In the genomic region with DNA sequence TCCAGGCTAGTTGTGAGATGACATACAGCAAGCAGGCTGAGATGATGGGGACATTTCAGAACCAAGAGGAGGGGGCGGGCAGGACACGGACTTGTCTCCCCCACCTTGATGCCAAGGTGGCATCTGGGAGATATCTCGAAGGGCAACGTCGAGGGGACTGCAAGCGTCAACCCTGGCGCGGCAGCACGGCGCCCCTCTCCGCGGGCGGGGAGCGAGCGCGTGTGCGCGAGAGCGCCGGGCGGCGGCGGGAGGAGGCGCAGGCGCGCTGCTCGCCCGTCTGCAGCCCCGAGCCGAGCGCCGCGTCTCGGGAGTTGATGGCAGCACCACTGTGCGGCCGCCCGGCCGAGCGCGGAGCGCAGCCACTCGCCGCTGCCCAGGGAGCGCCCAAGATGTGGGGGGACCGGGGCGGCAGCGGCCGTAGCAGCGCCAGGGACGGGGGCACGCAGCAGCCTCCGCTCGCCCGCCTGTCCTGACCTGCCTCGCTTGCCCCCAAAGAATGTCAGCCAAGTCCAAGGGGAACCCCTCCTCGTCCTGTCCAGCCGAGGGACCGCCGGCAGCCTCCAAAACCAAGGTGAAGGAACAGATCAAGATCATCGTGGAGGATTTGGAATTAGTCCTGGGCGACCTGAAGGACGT, we compare ENCODE assay signal across 8 cellular contexts. TPM values are rescaled to one million over a fixed set of nuclear protein-coding genes. Genes with fewer than 3 reads are reported as not detected.
DNase-seq lines count a peak whose midpoint lies in the region; ATAC-seq and TF ChIP-seq lines count a peak whose summit lies in the region.

PRR16 (plus strand) TSS at position 310 of the 636 bp plus-strand sequence.

- no peak within 1 kb of the TSS for H2BK20ac ChIP-seq in H9 (ENCODE audit: low read depth, low read length, poor library complexity, severe bottlenecking)

- peak within 1 kb of the TSS; percentile 90 for H2AFZ ChIP-seq in H9 (ENCODE audit: low read length)

- H3K4ac ChIP-seq in H9 (ENCODE audit: low read depth, low read length) = no peak within 1 kb of the TSS

- intact Hi-C loops in activated CD4-positive, alpha-beta T cell treated with anti-CD3 and anti-CD28 coated beads for 36 hours (cut with DNase I, micrococcal nuclease) = loop anchor here in 1 of 2 experiments (10.0 kb wide), 1 partner anchor 1479 kb away; the partner anchor contains the start of gene DTWD2
- intact Hi-C loops in Right ventricle myocardium inferior (cut with DNase I) = no loop called here

- H3K27me3 Mint-ChIP-seq in activated CD4-positive, alpha-beta T cell treated with anti-CD3 and anti-CD28 coated beads for 36 hours = peaks cover 41% of the 10 kb centered on the region
- peaks cover 57% of the 10 kb centered on the region for H3K27me3 Mint-ChIP-seq in H9 (ENCODE audit: low read depth)
- H3K27me3 Mint-ChIP-seq in activated naive CD4-positive, alpha-beta T cell treated with anti-CD3 and anti-CD28 coated beads, Interleukin-2, amount 50 U/mL, for 24 hours = peaks cover 26% of the 10 kb centered on the region

- H3K27ac Mint-ChIP-seq in activated CD4-positive, alpha-beta T cell treated with anti-CD3 and anti-CD28 coated beads for 36 hours = no peak within 1 kb of the TSS
- peak within 1 kb of the TSS in 1 of 3 experiments; percentile 52; a peak in 1 of 7 replicates for H3K27ac Mint-ChIP-seq in H9
- H3K27ac Mint-ChIP-seq in activated naive CD4-positive, alpha-beta T cell treated with anti-CD3 and anti-CD28 coated beads, Interleukin-2, amount 50 U/mL, for 24 hours = no peak within 1 kb of the TSS

- H2AK5ac ChIP-seq in H9 (ENCODE audit: insufficient read length, low read length) = no peak within 1 kb of the TSS

- peaks cover 3% of the 10 kb centered on the region for H3K4me1 Mint-ChIP-seq in activated CD4-positive, alpha-beta T cell treated with anti-CD3 and anti-CD28 coated beads for 36 hours
- peaks cover 15 to 16% of the 10 kb centered on the region in 2 experiments for H3K4me1 Mint-ChIP-seq in H9
- H3K4me1 Mint-ChIP-seq in activated naive CD4-positive, alpha-beta T cell treated with anti-CD3 and anti-CD28 coated beads, Interleukin-2, amount 50 U/mL, for 24 hours = peaks cover 4% of the 10 kb centered on the region

- H4K20me1 ChIP-seq in H9 (ENCODE audit: control insufficient read depth, insufficient read depth, insufficient read length) = no peaks in the 10 kb centered on the region

- H3K9ac ChIP-seq in H9 (ENCODE audit: extremely low read depth, insufficient read length, low read length) = no peak within 1 kb of the TSS

- ATAC-seq in activated CD4-positive, alpha-beta T cell treated with anti-CD3 and anti-CD28 coated beads for 36 hours = peak; percentile 81
- peak; percentile 93 for ATAC-seq in Right ventricle myocardium inferior

- H4K5ac ChIP-seq in H9 (ENCODE audit: insufficient read length, low read depth, low read length) = peak within 1 kb of the TSS; percentile 72

- H2BK120ac ChIP-seq in H9 (ENCODE audit: low read depth, low read length, poor library complexity, severe bottlenecking) = no peak within 1 kb of the TSS

- H2BK15ac ChIP-seq in H9 (ENCODE audit: low read depth, low read length) = no peak within 1 kb of the TSS

- H2BK5ac ChIP-seq in H9 (ENCODE audit: insufficient read length, low read length) = no peak within 1 kb of the TSS

- no peaks in the 10 kb centered on the region for H3K79me1 ChIP-seq in H9 (ENCODE audit: insufficient read depth, low read depth, low read length, poor library complexity, severe bottlenecking)

- no peak within 1 kb of the TSS for H3K56ac ChIP-seq in H9 (ENCODE audit: insufficient read length, low read depth, low read length)

- H3K18ac ChIP-seq in H9 (ENCODE audit: insufficient read length, low read depth, low read length) = no peak within 1 kb of the TSS

- 0 out of 2 replicates have a peak within 1 kb of the TSS, but pooled peaks have one; percentile 29 for H3K14ac ChIP-seq in H9 (ENCODE audit: insufficient read depth, low read length)

- H3K23ac ChIP-seq in H9 (ENCODE audit: insufficient read length, low read depth, low read length) = no peak within 1 kb of the TSS

- H3K4me3 ChIP-seq in neutrophil (ENCODE audit: low read depth in 1 of 2, low read length in 1 of 2) = peak within 1 kb of the TSS; percentile 9 to 33

- no peaks in the 10 kb centered on the region for H3K36me3 Mint-ChIP-seq in activated CD4-positive, alpha-beta T cell treated with anti-CD3 and anti-CD28 coated beads for 36 hours (ENCODE audit: low read depth)
- H3K36me3 Mint-ChIP-seq in H9 (ENCODE audit: insufficient read depth in 1 of 3, low read depth in 3 of 3) = no peaks in the 10 kb centered on the region
- H3K36me3 Mint-ChIP-seq in activated naive CD4-positive, alpha-beta T cell treated with anti-CD3 and anti-CD28 coated beads, Interleukin-2, amount 50 U/mL, for 24 hours = no peaks in the 10 kb centered on the region

- H3K4me3 Mint-ChIP-seq in activated CD4-positive, alpha-beta T cell treated with anti-CD3 and anti-CD28 coated beads for 36 hours = peak within 1 kb of the TSS; percentile 35
- H3K4me3 Mint-ChIP-seq in H9 = peak within 1 kb of the TSS; percentile 77 to 92
- H3K4me3 Mint-ChIP-seq in activated naive CD4-positive, alpha-beta T cell treated with anti-CD3 and anti-CD28 coated beads, Interleukin-2, amount 50 U/mL, for 24 hours = peak within 1 kb of the TSS; percentile 73

- H3K9me3 Mint-ChIP-seq in activated CD4-positive, alpha-beta T cell treated with anti-CD3 and anti-CD28 coated beads for 36 hours (ENCODE audit: low read depth) = no peaks in the 10 kb centered on the region
- no peaks in the 10 kb centered on the region; a peak in 1 of 5 replicates for H3K9me3 Mint-ChIP-seq in H9
- H3K9me3 Mint-ChIP-seq in activated naive CD4-positive, alpha-beta T cell treated with anti-CD3 and anti-CD28 coated beads, Interleukin-2, amount 50 U/mL, for 24 hours = no peaks in the 10 kb centered on the region

- H4K8ac ChIP-seq in H9 (replicated peaks; ENCODE audit: insufficient read length, low read depth, low read length) = no peak within 1 kb of the TSS

- H3K4me2 ChIP-seq in H9 (ENCODE audit: insufficient read depth, insufficient read length, low read length) = peak within 1 kb of the TSS; percentile 100

- no peak within 1 kb of the TSS for H2BK12ac ChIP-seq in H9 (ENCODE audit: insufficient read length, low read depth, low read length)

- H3K27ac ChIP-seq in H9 (ENCODE audit: insufficient read length, low read depth, low read length) = no peak within 1 kb of the TSS
- H3K27ac ChIP-seq in neutrophil = no peak within 1 kb of the TSS

- POLR2A ChIA-PET in activated CD4-positive, alpha-beta T cell treated with anti-CD3 and anti-CD28 coated beads for 36 hours (lab: Charles Lee) = no interaction called here

- H3K36me3 ChIP-seq in neutrophil = no peaks in the 10 kb centered on the region

- CTCF ChIA-PET in activated CD4-positive, alpha-beta T cell treated with anti-CD3 and anti-CD28 coated beads for 36 hours (lab: Charles Lee) = no interaction called here

- H3K27me3 ChIP-seq in H9 (ENCODE audit: insufficient read depth, low read length) (peaks cover 15% of the 10 kb centered on the region; the same call in 1 of the 2 replicates), neutrophil (peaks cover 66% of the 10 kb centered on the region)

- peak; percentile 42 for DNase-seq in activated CD4-positive, alpha-beta T cell treated with anti-CD3 and anti-CD28 coated beads for 36 hours
- no peak for DNase-seq in activated CD4-positive, alpha-beta T cell treated with anti-CD3 and anti-CD28 coated beads, Interleukin-2, amount 50 U/mL, for 4 hours
- DNase-seq in H9 (peak; percentile 68), LoVo (ENCODE audit: low spot score) (peak; percentile 35), Right ventricle myocardium inferior (ENCODE audit: missing footprints) (peak; percentile 85), activated gamma-delta T cell (lab: John Stamatoyannopoulos, UW) (no peak)

- peak; percentile 36; the same call in 1 of the 3 replicates for TF ChIP-seq CTCF in H9 (conservative IDR thresholded peaks at IDR 0.05)
- TF ChIP-seq CTCF in neutrophil (IDR thresholded peaks at IDR 0.05) = no peak

- no peak within 1 kb of the TSS for H4K91ac ChIP-seq in H9 (ENCODE audit: insufficient read length, low read depth, low read length)

- H3T11ph ChIP-seq in H9 (ENCODE audit: low read length) = no peak within 1 kb of the TSS

- no CpG with 5 or more reads among the region's 62 CpGs for WGBS in H9 (ENCODE audit: extremely low coverage, insufficient read length, low lambda C conversion rate)

- H3K79me2 ChIP-seq in H9 (ENCODE audit: insufficient read depth, low read length) = no peaks in the 10 kb centered on the region

- H3K4me1 ChIP-seq in H9 (ENCODE audit: insufficient read depth, low read length) (no peaks in the 10 kb centered on the region), neutrophil (ENCODE audit: control insufficient read depth in 1 of 2, insufficient read depth in 1 of 2, low read depth in 1 of 2, low read length in 1 of 2) (peaks cover 8 to 24% of the 10 kb centered on the region in 2 experiments)

- H3K23me2 ChIP-seq in H9 (ENCODE audit: insufficient read length, low read depth, low read length, poor library complexity, severe bottlenecking) = peaks cover 18% of the 10 kb centered on the region

- H3K9me3 ChIP-seq in H9 (ENCODE audit: control insufficient read depth, low read depth, low read length) (no peaks in the 10 kb centered on the region), neutrophil (no peaks in the 10 kb centered on the region)

RNA-seq across cellular contexts. Expression of gene PRR16, which starts in this region (rescaled TPM):
- not detected for total RNA-seq in activated CD4-positive, alpha-beta T cell treated with anti-CD3 and anti-CD28 coated beads for 36 hours
- total RNA-seq in H9 (2021) (0.13 and 0.44 TPM in 2 replicates), Right ventricle myocardium inferior (12.7 TPM)

Comparison
In these comparisons a context has a peak if more than half of its experiments do, and no peak if none do; other contexts are left out.
1. Peak in DNase-seq and ATAC-seq in activated CD4-positive, alpha-beta T cell treated with anti-CD3 and anti-CD28 coated beads for 36 hours; RNA of the gene not detected or under 1 TPM.
2. Peak in DNase-seq and H3K4me2 ChIP-seq in H9; RNA of the gene not detected or under 1 TPM.
3. DNase-seq: peak in LoVo (single experiment) and Right ventricle myocardium inferior (single experiment); none in activated CD4-positive, alpha-beta T cell treated with anti-CD3 and anti-CD28 coated beads, Interleukin-2, amount 50 U/mL, for 4 hours (0 of 2) and activated gamma-delta T cell (single experiment).
4. Peak in every context shown above with its lines, with median percentiles within 50 percentile points of each other: H3K4me3 Mint-ChIP-seq.